In the genomic region with DNA sequence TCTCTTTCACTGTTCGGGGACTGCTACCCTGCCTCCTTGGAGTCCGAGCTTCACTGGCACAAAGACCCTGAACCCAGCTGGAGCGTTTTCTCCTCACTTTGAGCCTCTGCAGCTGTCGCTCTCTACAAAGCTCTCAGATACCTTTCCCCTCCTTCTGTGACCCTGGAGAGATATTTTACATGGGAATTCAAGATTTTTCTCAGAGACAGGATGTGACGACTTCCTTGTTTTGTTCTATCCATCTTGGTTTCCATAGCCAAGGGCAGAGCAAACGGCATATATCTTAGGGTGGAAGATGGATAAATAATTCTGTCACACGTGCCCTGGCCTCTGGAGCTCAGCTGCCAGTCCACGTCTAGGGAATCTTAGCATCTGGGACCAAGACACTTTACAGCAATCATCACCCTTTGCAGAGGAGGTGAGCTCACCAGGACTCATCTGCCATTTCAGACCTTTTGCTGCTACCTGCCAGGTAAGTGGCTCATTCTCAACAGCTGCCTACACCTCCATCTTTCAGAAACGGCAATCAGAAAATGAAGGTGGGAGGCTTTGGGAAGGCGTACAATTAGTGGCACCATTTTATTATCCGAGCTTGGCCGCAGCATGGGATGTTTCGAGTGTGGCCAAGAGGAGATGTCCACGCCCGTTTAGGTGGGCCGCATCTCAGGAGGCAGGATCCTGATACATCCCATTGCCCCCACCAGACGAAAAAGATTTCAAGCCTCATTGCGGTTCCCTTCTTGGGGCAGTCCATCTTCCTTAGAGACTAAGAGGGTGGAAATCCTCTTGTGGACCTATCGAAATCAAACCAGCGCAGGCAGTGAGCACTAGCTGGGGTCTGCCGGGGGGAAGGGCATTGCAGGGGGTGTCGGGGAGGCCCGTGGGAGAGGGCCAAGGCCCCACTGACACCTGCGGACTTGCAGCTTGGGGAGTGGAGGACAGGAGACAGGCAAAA, we compare ENCODE assay signal across 1 cellular context.
TF ChIP-seq lines count a peak whose summit lies in the region.

BTNL9 (plus strand) TSS at position 306 of the 955 bp plus-strand sequence. CDS start 5,224 bp downstream, outside the sequence.

TF ChIP-seq in GM23338, 12 proteins besides CTCF, POLR2A, EP300 and RAD21:
- no peak for TF ChIP-seq EZH2 (IDR thresholded peaks at IDR 0.05; ENCODE audit: low read depth, unreplicated experiment)
- no peak for TF ChIP-seq ETS1 (IDR thresholded peaks at IDR 0.05)
- TF ChIP-seq ZNF331 (CRISPR knock-in tag; IDR thresholded peaks at IDR 0.05; ENCODE audit: low read depth) = no peak
- no peak for TF ChIP-seq STAT1 (IDR thresholded peaks at IDR 0.05; ENCODE audit: unreplicated experiment)
- no peak for TF ChIP-seq JUNB (IDR thresholded peaks at IDR 0.05; ENCODE audit: unreplicated experiment)
- TF ChIP-seq REST (IDR thresholded peaks at IDR 0.05; ENCODE audit: unreplicated experiment) = no peak
- TF ChIP-seq EZH2phosphoT487 (IDR thresholded peaks at IDR 0.05; ENCODE audit: unreplicated experiment) = no peak
- no peak for TF ChIP-seq ZNF114 (CRISPR knock-in tag; IDR thresholded peaks at IDR 0.05)
- no peak for TF ChIP-seq CREB1 (CRISPR knock-in tag; IDR thresholded peaks at IDR 0.05; ENCODE audit: low read depth)
- TF ChIP-seq POLR2AphosphoS5 (IDR thresholded peaks at IDR 0.05; ENCODE audit: low read depth) = no peak
- TF ChIP-seq, protein P1, sequence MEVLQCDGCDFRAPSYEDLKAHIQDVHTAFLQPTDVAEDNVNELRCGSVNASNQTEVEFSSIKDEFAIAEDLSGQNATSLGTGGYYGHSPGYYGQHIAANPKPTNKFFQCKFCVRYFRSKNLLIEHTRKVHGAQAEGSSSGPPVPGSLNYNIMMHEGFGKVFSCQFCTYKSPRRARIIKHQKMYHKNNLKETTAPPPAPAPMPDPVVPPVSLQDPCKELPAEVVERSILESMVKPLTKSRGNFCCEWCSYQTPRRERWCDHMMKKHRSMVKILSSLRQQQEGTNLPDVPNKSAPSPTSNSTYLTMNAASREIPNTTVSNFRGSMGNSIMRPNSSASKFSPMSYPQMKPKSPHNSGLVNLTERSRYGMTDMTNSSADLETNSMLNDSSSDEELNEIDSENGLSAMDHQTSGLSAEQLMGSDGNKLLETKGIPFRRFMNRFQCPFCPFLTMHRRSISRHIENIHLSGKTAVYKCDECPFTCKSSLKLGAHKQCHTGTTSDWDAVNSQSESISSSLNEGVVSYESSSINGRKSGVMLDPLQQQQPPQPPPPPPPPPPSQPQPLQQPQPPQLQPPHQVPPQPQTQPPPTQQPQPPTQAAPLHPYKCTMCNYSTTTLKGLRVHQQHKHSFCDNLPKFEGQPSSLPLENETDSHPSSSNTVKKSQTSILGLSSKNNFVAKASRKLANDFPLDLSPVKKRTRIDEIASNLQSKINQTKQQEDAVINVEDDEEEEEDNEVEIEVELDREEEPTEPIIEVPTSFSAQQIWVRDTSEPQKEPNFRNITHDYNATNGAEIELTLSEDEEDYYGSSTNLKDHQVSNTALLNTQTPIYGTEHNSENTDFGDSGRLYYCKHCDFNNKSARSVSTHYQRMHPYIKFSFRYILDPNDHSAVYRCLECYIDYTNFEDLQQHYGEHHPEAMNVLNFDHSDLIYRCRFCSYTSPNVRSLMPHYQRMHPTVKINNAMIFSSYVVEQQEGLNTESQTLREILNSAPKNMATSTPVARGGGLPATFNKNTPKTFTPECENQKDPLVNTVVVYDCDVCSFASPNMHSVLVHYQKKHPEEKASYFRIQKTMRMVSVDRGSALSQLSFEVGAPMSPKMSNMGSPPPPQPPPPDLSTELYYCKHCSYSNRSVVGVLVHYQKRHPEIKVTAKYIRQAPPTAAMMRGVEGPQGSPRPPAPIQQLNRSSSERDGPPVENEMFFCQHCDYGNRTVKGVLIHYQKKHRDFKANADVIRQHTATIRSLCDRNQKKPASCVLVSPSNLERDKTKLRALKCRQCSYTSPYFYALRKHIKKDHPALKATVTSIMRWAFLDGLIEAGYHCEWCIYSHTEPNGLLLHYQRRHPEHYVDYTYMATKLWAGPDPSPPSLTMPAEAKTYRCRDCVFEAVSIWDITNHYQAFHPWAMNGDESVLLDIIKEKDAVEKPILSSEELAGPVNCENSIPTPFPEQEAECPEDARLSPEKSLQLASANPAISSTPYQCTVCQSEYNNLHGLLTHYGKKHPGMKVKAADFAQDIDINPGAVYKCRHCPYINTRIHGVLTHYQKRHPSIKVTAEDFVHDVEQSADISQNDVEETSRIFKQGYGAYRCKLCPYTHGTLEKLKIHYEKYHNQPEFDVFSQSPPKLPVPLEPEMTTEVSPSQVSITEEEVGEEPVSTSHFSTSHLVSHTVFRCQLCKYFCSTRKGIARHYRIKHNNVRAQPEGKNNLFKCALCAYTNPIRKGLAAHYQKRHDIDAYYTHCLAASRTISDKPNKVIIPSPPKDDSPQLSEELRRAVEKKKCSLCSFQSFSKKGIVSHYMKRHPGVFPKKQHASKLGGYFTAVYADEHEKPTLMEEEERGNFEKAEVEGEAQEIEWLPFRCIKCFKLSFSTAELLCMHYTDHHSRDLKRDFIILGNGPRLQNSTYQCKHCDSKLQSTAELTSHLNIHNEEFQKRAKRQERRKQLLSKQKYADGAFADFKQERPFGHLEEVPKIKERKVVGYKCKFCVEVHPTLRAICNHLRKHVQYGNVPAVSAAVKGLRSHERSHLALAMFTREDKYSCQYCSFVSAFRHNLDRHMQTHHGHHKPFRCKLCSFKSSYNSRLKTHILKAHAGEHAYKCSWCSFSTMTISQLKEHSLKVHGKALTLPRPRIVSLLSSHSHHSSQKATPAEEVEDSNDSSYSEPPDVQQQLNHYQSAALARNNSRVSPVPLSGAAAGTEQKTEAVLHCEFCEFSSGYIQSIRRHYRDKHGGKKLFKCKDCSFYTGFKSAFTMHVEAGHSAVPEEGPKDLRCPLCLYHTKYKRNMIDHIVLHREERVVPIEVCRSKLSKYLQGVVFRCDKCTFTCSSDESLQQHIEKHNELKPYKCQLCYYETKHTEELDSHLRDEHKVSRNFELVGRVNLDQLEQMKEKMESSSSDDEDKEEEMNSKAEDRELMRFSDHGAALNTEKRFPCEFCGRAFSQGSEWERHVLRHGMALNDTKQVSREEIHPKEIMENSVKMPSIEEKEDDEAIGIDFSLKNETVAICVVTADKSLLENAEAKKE (CRISPR knock-in tag; IDR thresholded peaks at IDR 0.05) = no peak
- no peak for TF ChIP-seq NANOG (IDR thresholded peaks at IDR 0.05; ENCODE audit: borderline replicate concordance)
TF ChIP-seq in GM23338: peak in this region for 0.
